Comparison of ENCODE assay signal across 8 cellular contexts in genomic region chr12:124506832-124507153, GRCh38.
DNase-seq lines count a peak whose midpoint lies in the region; ATAC-seq, FAIRE-seq and TF ChIP-seq lines count a peak whose summit lies in the region.

No MANE protein-coding gene starts in this region.

- no peaks in the 10 kb centered on the region for H3K23me2 ChIP-seq in H9 (ENCODE audit: insufficient read length, low read depth, low read length, poor library complexity, severe bottlenecking)

- H3T11ph ChIP-seq in H9 (ENCODE audit: low read length): no peak overlapping the region

- in situ Hi-C loops in K562 (cut with MboI) (no loop called here), GM13977 (cut with MboI; ENCODE audit: low pct_unique_long_range_greater_than_20kb, low sequenced_read_pairs, unreplicated experiment) (no loop called here)

- H3K36me3 ChIP-seq in K562 (ENCODE audit: control insufficient read depth, insufficient read depth, low read length) (no peaks in the 10 kb centered on the region), mesenchymal stem cell (ENCODE audit: control insufficient read depth in 1 of 2, insufficient read depth in 2 of 2, low read depth in 1 of 2, low read length in 2 of 2) (peaks cover 0 to 52% of the 10 kb centered on the region in 2 experiments), subcutaneous abdominal adipose tissue (ENCODE audit: control insufficient read depth in 5 of 5, insufficient read depth in 5 of 5, low read length in 5 of 5) (peaks cover 0 to 17% (median 5%) of the 10 kb centered on the region in 5 donors)

- H4K91ac ChIP-seq in H9 (ENCODE audit: insufficient read length, low read depth, low read length) (no peak overlapping the region), mesenchymal stem cell (ENCODE audit: low read length) (peak overlapping the region; percentile 98)

- H3K9me3 ChIP-seq in H9 (ENCODE audit: control insufficient read depth, low read depth, low read length) (no peaks in the 10 kb centered on the region), K562 (replicated peaks; ENCODE audit: control insufficient read depth, insufficient read depth, low read depth, low read length) (no peaks in the 10 kb centered on the region), mesenchymal stem cell (ENCODE audit: control insufficient read depth, low read length) (no peaks in the 10 kb centered on the region), subcutaneous abdominal adipose tissue (ENCODE audit: control insufficient read depth in 5 of 5, low read length in 5 of 5) (no peaks in the 10 kb centered on the region)

- no peak for TF ChIP-seq RAD21 in K562 (CRISPR knock-in tag; conservative IDR thresholded peaks at IDR 0.05 in 1 of 2, IDR thresholded peaks at IDR 0.05 in 1 of 2)

- H4K5ac ChIP-seq in H9 (ENCODE audit: insufficient read length, low read depth, low read length): no peak overlapping the region

- intact Hi-C loops in K562 (cut with micrococcal nuclease): loop anchor here (5.0 kb wide), 1 partner anchor 46 kb away; no protein-coding TSS in a partner anchor

- H3K27me3 Mint-ChIP-seq in H9 (ENCODE audit: low read depth): no peaks in the 10 kb centered on the region

- no peak overlapping the region for H3K18ac ChIP-seq in H9 (ENCODE audit: insufficient read length, low read depth, low read length)
- peak overlapping the region; percentile 76 to 89 for H3K18ac ChIP-seq in mesenchymal stem cell (ENCODE audit: low read depth in 1 of 2, low read length in 2 of 2)

- H3K4me3 ChIP-seq in K562 (no peak overlapping the region), mesenchymal stem cell (ENCODE audit: insufficient read depth in 1 of 2, low read depth in 1 of 2, low read length in 2 of 2) (peak overlapping the region in 1 of 2 experiments; percentile 37), subcutaneous abdominal adipose tissue (ENCODE audit: low read depth in 1 of 5, low read length in 5 of 5) (peak overlapping the region in 3 of 5 donors; percentile 5 to 27 (median 25))

- H2AK5ac ChIP-seq in H9 (ENCODE audit: insufficient read length, low read length) (no peak overlapping the region), mesenchymal stem cell (ENCODE audit: low read length, severe bottlenecking) (peak overlapping the region; percentile 33)

- H3K79me1 ChIP-seq in H9 (ENCODE audit: insufficient read depth, low read depth, low read length, poor library complexity, severe bottlenecking) (peaks cover 9% of the 10 kb centered on the region), mesenchymal stem cell (replicated peaks; ENCODE audit: low read length, poor library complexity, severe bottlenecking) (no peaks in the 10 kb centered on the region)

- TF ChIP-seq CTCF in H9 (conservative IDR thresholded peaks at IDR 0.05): no peak
- no peak for TF ChIP-seq CTCF in K562 (IDR thresholded peaks at IDR 0.05 in 2 of 3, conservative IDR thresholded peaks at IDR 0.05 in 1 of 3; ENCODE audit: insufficient read depth in 2 of 3, low read depth in 1 of 3, low read length in 3 of 3)
- no peak for TF ChIP-seq CTCF in GM13977 (IDR thresholded peaks at IDR 0.05; ENCODE audit: extremely low read depth, insufficient read depth, missing control alignments)

- H3K36me3 Mint-ChIP-seq in H9 (ENCODE audit: insufficient read depth in 1 of 3, low read depth in 3 of 3): peaks cover 4 to 11% (median 9%) of the 10 kb centered on the region in 3 experiments; a peak in 5 of 7 replicates

- peak overlapping the region in 1 of 2 experiments; percentile 68; a peak in 2 of 5 replicates for H3K4me3 Mint-ChIP-seq in H9

- no peak overlapping the region for H2AFZ ChIP-seq in H9 (ENCODE audit: low read length)
- H2AFZ ChIP-seq in K562 (ENCODE audit: low read depth, low read length): no peak overlapping the region
- H2AFZ ChIP-seq in mesenchymal stem cell (ENCODE audit: low read depth, low read length): no peak overlapping the region

- ATAC-seq in K562 (no peak; the same call in 2 of the 3 replicates), HG03439 (IDR thresholded peaks at IDR 0.05; ENCODE audit: unreplicated experiment) (no peak), GM18909 (IDR thresholded peaks at IDR 0.05; ENCODE audit: poor library complexity, unreplicated experiment) (no peak)

- no peak overlapping the region for H3K56ac ChIP-seq in H9 (ENCODE audit: insufficient read length, low read depth, low read length)

- no peak overlapping the region for H2BK5ac ChIP-seq in H9 (ENCODE audit: insufficient read length, low read length)
- H2BK5ac ChIP-seq in mesenchymal stem cell (ENCODE audit: low read depth, low read length, poor library complexity, severe bottlenecking): peak overlapping the region; percentile 19

- no peak overlapping the region for H4K8ac ChIP-seq in H9 (replicated peaks; ENCODE audit: insufficient read length, low read depth, low read length)
- H4K8ac ChIP-seq in mesenchymal stem cell (ENCODE audit: low read length): peak overlapping the region; percentile 66

- no peak overlapping the region for H2BK15ac ChIP-seq in H9 (ENCODE audit: low read depth, low read length)
- peak overlapping the region; percentile 73 for H2BK15ac ChIP-seq in mesenchymal stem cell (ENCODE audit: low read depth, poor library complexity, severe bottlenecking)

- H3K4me2 ChIP-seq in H9 (ENCODE audit: insufficient read depth, insufficient read length, low read length): no peak overlapping the region
- peak overlapping the region; percentile 65 for H3K4me2 ChIP-seq in K562 (ENCODE audit: insufficient read depth, low read length)
- H3K4me2 ChIP-seq in mesenchymal stem cell (ENCODE audit: low read length, poor library complexity, severe bottlenecking): peak overlapping the region; percentile 31

- TF ChIP-seq EP300 in K562 (IDR thresholded peaks at IDR 0.05; ENCODE audit: low read length): no peak

- H3K27me3 ChIP-seq in H9 (ENCODE audit: insufficient read depth, low read length): no peaks in the 10 kb centered on the region
- no peaks in the 10 kb centered on the region for H3K27me3 ChIP-seq in K562 (ENCODE audit: control insufficient read depth in 2 of 2, insufficient read depth in 2 of 2, low read length in 2 of 2)
- no peaks in the 10 kb centered on the region for H3K27me3 ChIP-seq in mesenchymal stem cell (ENCODE audit: control insufficient read depth in 1 of 2, insufficient read depth in 1 of 2, low read length in 2 of 2)
- H3K27me3 ChIP-seq in subcutaneous abdominal adipose tissue (ENCODE audit: control insufficient read depth in 5 of 5, insufficient read depth in 4 of 5, low read length in 5 of 5): no peaks in the 10 kb centered on the region

- BruUV-seq in K562 (replicated peaks; lab: Mats Ljungman, UMichigan): no TSS peak

- H3K4ac ChIP-seq in H9 (ENCODE audit: low read depth, low read length): no peak overlapping the region
- peak overlapping the region; percentile 20 to 76 for H3K4ac ChIP-seq in mesenchymal stem cell (ENCODE audit: low read depth in 1 of 2, low read length in 2 of 2)

- H3K14ac ChIP-seq in H9 (ENCODE audit: insufficient read depth, low read length) (peak overlapping the region; percentile 56), mesenchymal stem cell (ENCODE audit: low read length in 2 of 2) (peak overlapping the region in 1 of 2 experiments; percentile 72)

- peak overlapping the region; percentile 49 to 93 (median 86) for H3K27ac Mint-ChIP-seq in H9

- H3K9me1 ChIP-seq in K562 (ENCODE audit: control insufficient read depth, insufficient read depth, low read length): no peaks in the 10 kb centered on the region

- H3K23ac ChIP-seq in H9 (ENCODE audit: insufficient read length, low read depth, low read length) (no peak overlapping the region), mesenchymal stem cell (ENCODE audit: low read length in 2 of 2) (no peak overlapping the region)

- WGBS in H9 (ENCODE audit: extremely low coverage, insufficient read length, low lambda C conversion rate): no CpG with 5 or more reads among the region's 8 CpGs
- WGBS in K562 (ENCODE audit: insufficient coverage, low coverage, missing lambda C conversion rate): 72% methylated on average over 8 of the region's 8 CpGs
- 57% methylated on average over 8 of the region's 8 CpGs for WGBS in mesenchymal stem cell

- peaks cover 2% of the 10 kb centered on the region for H4K20me1 ChIP-seq in H9 (ENCODE audit: control insufficient read depth, insufficient read depth, insufficient read length)
- peaks cover 76% of the 10 kb centered on the region for H4K20me1 ChIP-seq in K562 (replicated peaks; ENCODE audit: control insufficient read depth, insufficient read depth, low read length)

- peak; percentile 23 for FAIRE-seq in K562 (lab: Jason Lieb, UNC)

- POLR2A ChIA-PET in K562 (lab: Yijun Ruan, JAX): interaction anchor here (0.6 to 1.0 kb wide), 5 partner anchors 9 to 408 kb away, joined by 3 to 5 read pairs (median 3); partner anchors contain the start of gene UBC

- no peak overlapping the region for H2BK12ac ChIP-seq in H9 (ENCODE audit: insufficient read length, low read depth, low read length)
- H2BK12ac ChIP-seq in mesenchymal stem cell (ENCODE audit: low read length in 2 of 2): peak overlapping the region; percentile 12 to 96

- TF ChIP-seq POLR2A in K562 (conservative IDR thresholded peaks at IDR 0.05): no peak

- no peak overlapping the region for H2BK20ac ChIP-seq in H9 (ENCODE audit: low read depth, low read length, poor library complexity, severe bottlenecking)

- H3K4me1 ChIP-seq in H9 (ENCODE audit: insufficient read depth, low read length): peaks cover 5% of the 10 kb centered on the region; the same call in 1 of the 2 replicates
- H3K4me1 ChIP-seq in K562 (replicated peaks in 1 of 2; ENCODE audit: control insufficient read depth in 2 of 2, insufficient read depth in 2 of 2, low read length in 2 of 2): peaks cover 47 to 75% of the 10 kb centered on the region in 2 experiments
- H3K4me1 ChIP-seq in mesenchymal stem cell (ENCODE audit: control insufficient read depth, insufficient read depth, low read depth, low read length): peaks cover 88% of the 10 kb centered on the region
- H3K4me1 ChIP-seq in subcutaneous abdominal adipose tissue (ENCODE audit: control insufficient read depth in 5 of 5, insufficient read depth in 5 of 5, low read length in 5 of 5): peaks cover 15 to 79% (median 76%) of the 10 kb centered on the region in 5 donors

- H3K4me1 Mint-ChIP-seq in H9: peaks cover 58 to 85% of the 10 kb centered on the region in 2 experiments

- no peak for DNase-seq in H9
- no peak for DNase-seq in K562 (ENCODE audit: extremely low read depth in 1 of 4, low spot score in 3 of 4)
- DNase-seq in mesenchymal stem cell: no peak
- DNase-seq in NCI-H2107 treated with DMSO at 0.1 percent for 48 hours (lab: John Stamatoyannopoulos, UW; ENCODE audit: unreplicated experiment): no peak
- DNase-seq in GM13977 (ENCODE audit: low spot score): no peak

- H3K9me3 Mint-ChIP-seq in H9: no peaks in the 10 kb centered on the region; a peak in 1 of 5 replicates

- H3K79me2 ChIP-seq in H9 (ENCODE audit: insufficient read depth, low read length) (peaks cover 21% of the 10 kb centered on the region; the same call in 1 of the 2 replicates), K562 (ENCODE audit: control insufficient read depth, insufficient read depth, low read length) (peaks cover 82% of the 10 kb centered on the region)

- CTCF ChIA-PET in K562 (lab: Yijun Ruan, JAX; ENCODE audit: low intra/inter-chr PET ratio): no interaction called here

- H3K9ac ChIP-seq in H9 (ENCODE audit: extremely low read depth, insufficient read length, low read length) (no peak overlapping the region), K562 (ENCODE audit: insufficient read depth in 1 of 2, low read depth in 2 of 2, low read length in 2 of 2) (peak overlapping the region in 1 of 2 experiments; percentile 85; a peak in 2 of 4 replicates), mesenchymal stem cell (ENCODE audit: low read length) (peak overlapping the region; percentile 43), subcutaneous abdominal adipose tissue (ENCODE audit: low read length in 5 of 5) (peak overlapping the region in 2 of 5 donors; percentile 41 to 45)

- H3K27ac ChIP-seq in H9 (ENCODE audit: insufficient read length, low read depth, low read length): no peak overlapping the region
- H3K27ac ChIP-seq in K562 (ENCODE audit: extremely low read depth, low read depth, low read length): peak overlapping the region; percentile 52; the same call in 2 of the 3 replicates
- H3K27ac ChIP-seq in mesenchymal stem cell (ENCODE audit: low read length, poor library complexity, severe bottlenecking): peak overlapping the region; percentile 92
- H3K27ac ChIP-seq in subcutaneous abdominal adipose tissue (ENCODE audit: low read depth, low read length): peak overlapping the region; percentile 65

- H2BK120ac ChIP-seq in H9 (ENCODE audit: low read depth, low read length, poor library complexity, severe bottlenecking) (no peak overlapping the region), mesenchymal stem cell (ENCODE audit: low read depth, low read length) (peak overlapping the region; percentile 59)
